16 cellular contexts compared by ENCODE assay signal in the genomic region with DNA sequence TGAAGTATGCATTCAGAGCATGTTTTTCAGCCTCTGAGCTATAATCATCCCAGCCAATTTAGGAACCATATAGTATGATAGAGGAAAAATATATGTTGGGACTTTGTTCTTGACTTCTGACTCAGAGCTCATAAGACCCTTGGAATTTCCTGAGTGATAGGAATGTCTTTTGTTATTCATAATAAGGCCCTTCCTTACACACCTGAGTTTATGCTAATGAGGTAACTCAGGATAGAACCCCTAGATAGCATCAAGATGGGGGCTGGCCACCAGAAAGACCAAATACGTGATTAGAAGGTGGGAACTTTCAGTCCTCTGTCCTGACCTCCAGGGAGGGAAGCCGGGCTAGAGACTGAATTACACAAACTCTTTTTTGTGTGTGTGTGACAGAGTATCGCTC. TPM values are rescaled to one million over a fixed set of nuclear protein-coding genes. Genes with fewer than 3 reads are reported as not detected.
DNase-seq lines count a peak whose midpoint lies in the region; ATAC-seq and TF ChIP-seq lines count a peak whose summit lies in the region.
"Had no signal": no experiment of that assay in that cellular context is flagged by ENCODE, and none has a peak within 500 bp of the region (broad histone marks: within the 10 kb centered on the region; RNA-seq: fewer than 3 reads in every experiment).

No MANE protein-coding gene starts in this region.

- H3K36me3 Mint-ChIP-seq in Caco-2 (ENCODE audit: insufficient read depth, unreplicated experiment) (no peaks in the 10 kb centered on the region), CD14-positive monocyte (no peaks in the 10 kb centered on the region)

- H3K4me1 Mint-ChIP-seq in Caco-2 (ENCODE audit: low read depth, unreplicated experiment) (peaks cover 35% of the 10 kb centered on the region), CD14-positive monocyte (no peaks in the 10 kb centered on the region)

- intact Hi-C loops in Caco-2 (cut with micrococcal nuclease; ENCODE audit: unreplicated experiment) = no loop called here
- intact Hi-C loops in CD14-positive monocyte (cut with micrococcal nuclease) = no loop called here

- peak overlapping the region; percentile 77 for H3K27ac ChIP-seq in HUES48 (ENCODE audit: low read depth, low read length)
- H3K27ac ChIP-seq: C4-2B, SJCRH30 had no signal

- H3K9me3 Mint-ChIP-seq in Caco-2 (ENCODE audit: unreplicated experiment) (no peaks in the 10 kb centered on the region), CD14-positive monocyte (no peaks in the 10 kb centered on the region)

- no peaks in the 10 kb centered on the region for H3K27me3 Mint-ChIP-seq in Caco-2 (ENCODE audit: insufficient read depth, unreplicated experiment)
- H3K27me3 Mint-ChIP-seq in CD14-positive monocyte (ENCODE audit: low read depth in 3 of 3) = peaks cover 5 to 10% (median 9%) of the 10 kb centered on the region in 3 donors

- CTCF ChIA-PET in Caco-2 (lab: Charles Lee) = interaction anchor here (1.0 to 3.2 kb wide), 2 partner anchors 17 to 127 kb away, joined by 3 to 20 read pairs; no protein-coding TSS in a partner anchor

- POLR2A ChIA-PET in Caco-2 (lab: Charles Lee) = interaction anchor here (0.6 kb wide), 1 partner anchor 89 kb away, joined by 5 read pairs; a partner anchor contains a TSS

- no peak for DNase-seq in Caco-2
- DNase-seq in dermis blood vessel endothelial cell = peak; percentile 8
- DNase-seq in iPS-NIHi11 (ENCODE audit: low spot score) = peak; percentile 23
- DNase-seq in kidney glomerular epithelial cell (lab: John Stamatoyannopoulos, UW) = no peak
- no peak for DNase-seq in CD14-positive monocyte (ENCODE audit: low spot score)
- DNase-seq: COR-L47, Karpas-422, NCI-H1417, NCI-H1930, NCI-H2171 treated with DMSO at 0.1 percent for 48 hours, NCI-H524, SJCRH30 had no signal

- no peak overlapping the region for H3K4me3 Mint-ChIP-seq in Caco-2 (ENCODE audit: unreplicated experiment)
- no peak overlapping the region for H3K4me3 Mint-ChIP-seq in CD14-positive monocyte

- H3K9ac ChIP-seq in HUES48 (ENCODE audit: low read depth, low read length) = no peak overlapping the region

- H3K36me3 ChIP-seq in Caco-2 (ENCODE audit: control insufficient read depth, insufficient read depth, low read length) (no peaks in the 10 kb centered on the region), HUES48 (ENCODE audit: control insufficient read depth, insufficient read depth, low read length) (no peaks in the 10 kb centered on the region)
- H3K36me3 ChIP-seq: SJCRH30 had no signal

- H3K9me3 ChIP-seq in Caco-2 (no peaks in the 10 kb centered on the region), HUES48 (ENCODE audit: control insufficient read depth, insufficient read depth, low read length) (no peaks in the 10 kb centered on the region)
- H3K9me3 ChIP-seq: SJCRH30 had no signal

- H3K27me3 ChIP-seq in Caco-2 (replicated peaks; ENCODE audit: control insufficient read depth, insufficient read depth, low read length) = no peaks in the 10 kb centered on the region
- no peaks in the 10 kb centered on the region for H3K27me3 ChIP-seq in HUES48 (ENCODE audit: control insufficient read depth, insufficient read depth, low read length)
- H3K27me3 ChIP-seq: SJCRH30 had no signal

- no peak for ATAC-seq in HG02763 (IDR thresholded peaks at IDR 0.05; ENCODE audit: unreplicated experiment)
- ATAC-seq in HG03520 (IDR thresholded peaks at IDR 0.05; ENCODE audit: unreplicated experiment) = no peak

- H3K27ac Mint-ChIP-seq in Caco-2 (ENCODE audit: unreplicated experiment) (peak overlapping the region; percentile 43), CD14-positive monocyte (no peak overlapping the region)

- H3K4me1 ChIP-seq in Caco-2 (peaks cover 65% of the 10 kb centered on the region), HUES48 (ENCODE audit: control insufficient read depth, insufficient read depth, low read length) (peaks cover 14% of the 10 kb centered on the region)
- H3K4me1 ChIP-seq: SJCRH30 had no signal

- H3K4me3 ChIP-seq in Caco-2 (ENCODE audit: low read depth, low read length) (no peak overlapping the region), HUES48 (ENCODE audit: low read depth, low read length) (no peak overlapping the region)
- H3K4me3 ChIP-seq: SJCRH30 had no signal

- TF ChIP-seq CTCF in Caco-2 (IDR thresholded peaks at IDR 0.05; ENCODE audit: insufficient read depth in 1 of 2, low read depth in 1 of 2, low read length in 1 of 2, severe bottlenecking in 1 of 2, unreplicated experiment in 1 of 2) (no peak), CD14-positive monocyte (IDR thresholded peaks at IDR 0.05) (no peak)

- no TSS peak for BruUV-seq in Caco-2 (replicated peaks; lab: Mats Ljungman, UMichigan)

RNA-seq across cellular contexts. Expression of a gene that starts 32.4 kb away (rescaled TPM):
- 35.2 and 36.5 TPM in 2 replicates for total RNA-seq in Caco-2 (2022)
- total RNA-seq in dermis blood vessel endothelial cell = 1.4 TPM in 2 replicates
- under 1 TPM in 1 of 2 donors, not detected in 1; 0.20 TPM for polyA plus RNA-seq in CD14-positive monocyte
- total RNA-seq: SJCRH30 had no signal

RNA-seq across cellular contexts. Expression of a gene that starts 44.1 kb away (rescaled TPM):
- total RNA-seq in Caco-2 (2022) = 0.19 TPM in 1 of 2 replicates, not detected in the other
- total RNA-seq in dermis blood vessel endothelial cell = 1.1 and 1.4 TPM in 2 replicates
- polyA plus RNA-seq in CD14-positive monocyte = 10 to 100 TPM; 17.3 to 18.7 TPM
- total RNA-seq: SJCRH30 had no signal

Comparison
In these comparisons a context has a peak if more than half of its experiments do, and no peak if none do; other contexts are left out.
1. DNase-seq: peak in dermis blood vessel endothelial cell (single experiment) and iPS-NIHi11 (single experiment); none in Caco-2 (0 of 2), kidney glomerular epithelial cell (single experiment) and CD14-positive monocyte (single experiment).
2. RNA of a gene that starts 32.4 kb away (total RNA-seq): 35.2 to 36.5 TPM in Caco-2; 1.4 TPM in dermis blood vessel endothelial cell; every median in the first group is over 10 times any median in the second.